Comparison of ENCODE assay signal across 9 cellular contexts in genomic region chr16:89319628-89319882, GRCh38.
A peak's percentile ranks its signal among the peaks of the same experiment; 100 is the strongest.
DNase-seq lines count a peak whose midpoint lies in the region; ATAC-seq and TF ChIP-seq lines count a peak whose summit lies in the region.
"Had no signal": no experiment of that assay in that cellular context is flagged by ENCODE, and none has a peak within 500 bp of the region (broad histone marks: within the 10 kb centered on the region; RNA-seq: fewer than 3 reads in every experiment).

No MANE protein-coding gene starts in this region.

- H3K36me3 Mint-ChIP-seq in activated CD4-positive, alpha-beta T cell treated with anti-CD3 and anti-CD28 coated beads for 36 hours (ENCODE audit: low read depth), result peaks cover 49% of the 10 kb centered on the region
- peaks cover 54% of the 10 kb centered on the region for H3K36me3 Mint-ChIP-seq in activated CD4-positive, alpha-beta memory T cell treated with anti-CD3 and anti-CD28 coated beads, Interleukin-2, amount 10 ng/mL, durations not matched to agents 7 days and 5 days (ENCODE audit: low read depth)
- H3K36me3 Mint-ChIP-seq in glutamatergic neuron (ENCODE audit: unreplicated experiment), result peaks cover 12% of the 10 kb centered on the region
- peaks cover 20% of the 10 kb centered on the region for H3K36me3 Mint-ChIP-seq in stimulated activated memory B cell treated with anti-CD40 and anti-IgM and Interleukin-4, amounts not matched to agents 10 μg/mL and 1 μg/mL and 100 μg/mL, for 72 hours

- DNase-seq in activated CD4-positive, alpha-beta T cell treated with anti-CD3 and anti-CD28 coated beads for 36 hours, result no peak
- no peak for DNase-seq in activated CD4-positive, alpha-beta T cell treated with anti-CD3 and anti-CD28 coated beads for 1 hour
- DNase-seq in activated CD4-positive, alpha-beta memory T cell treated with anti-CD3 and anti-CD28 coated beads, Interleukin-2, amount 10 ng/mL, durations not matched to agents 7 days and 5 days, result no peak
- DNase-seq in glutamatergic neuron (no peak), NCI-H1105 treated with DMSO at 0.1 percent for 48 hours (lab: John Stamatoyannopoulos, UW) (no peak), DMS79 (lab: John Stamatoyannopoulos, UW) (no peak)
- DNase-seq: NCI-H524 had no signal

- intact Hi-C loops in activated CD4-positive, alpha-beta T cell treated with anti-CD3 and anti-CD28 coated beads for 36 hours (cut with DNase I, micrococcal nuclease), result loop anchor here in 1 of 2 experiments (5.0 kb wide), 1 partner anchor 188 kb away; the partner anchor contains the start of gene SPG7

- ATAC-seq in activated CD4-positive, alpha-beta T cell treated with anti-CD3 and anti-CD28 coated beads for 36 hours, result no peak
- no peak for ATAC-seq in stimulated activated memory B cell treated with anti-CD40 and anti-IgM and Interleukin-4, amounts not matched to agents 10 μg/mL and 1 μg/mL and 100 μg/mL, for 72 hours
- no peak for ATAC-seq in GM21619 (IDR thresholded peaks at IDR 0.05; ENCODE audit: unreplicated experiment)

- CTCF ChIA-PET in activated CD4-positive, alpha-beta T cell treated with anti-CD3 and anti-CD28 coated beads for 36 hours (lab: Charles Lee), result no interaction called here
- CTCF ChIA-PET in activated CD4-positive, alpha-beta memory T cell treated with anti-CD3 and anti-CD28 coated beads, Interleukin-2, amount 10 ng/mL, durations not matched to agents 7 days and 5 days (lab: Charles Lee), result no interaction called here

- H3K27ac Mint-ChIP-seq in activated CD4-positive, alpha-beta T cell treated with anti-CD3 and anti-CD28 coated beads for 36 hours, result peak overlapping the region; percentile 75
- peak overlapping the region; percentile 74 for H3K27ac Mint-ChIP-seq in activated CD4-positive, alpha-beta memory T cell treated with anti-CD3 and anti-CD28 coated beads, Interleukin-2, amount 10 ng/mL, durations not matched to agents 7 days and 5 days
- peak overlapping the region; percentile 78 for H3K27ac Mint-ChIP-seq in glutamatergic neuron (ENCODE audit: unreplicated experiment)
- H3K27ac Mint-ChIP-seq in stimulated activated memory B cell treated with anti-CD40 and anti-IgM and Interleukin-4, amounts not matched to agents 10 μg/mL and 1 μg/mL and 100 μg/mL, for 72 hours, result peak overlapping the region; percentile 79

- H3K4me1 Mint-ChIP-seq in activated CD4-positive, alpha-beta T cell treated with anti-CD3 and anti-CD28 coated beads for 36 hours, result peaks cover 95% of the 10 kb centered on the region
- H3K4me1 Mint-ChIP-seq in activated CD4-positive, alpha-beta memory T cell treated with anti-CD3 and anti-CD28 coated beads, Interleukin-2, amount 10 ng/mL, durations not matched to agents 7 days and 5 days, result peaks cover 96% of the 10 kb centered on the region
- H3K4me1 Mint-ChIP-seq in glutamatergic neuron (ENCODE audit: low read depth, unreplicated experiment), result peaks cover 82% of the 10 kb centered on the region
- peaks cover 95% of the 10 kb centered on the region for H3K4me1 Mint-ChIP-seq in stimulated activated memory B cell treated with anti-CD40 and anti-IgM and Interleukin-4, amounts not matched to agents 10 μg/mL and 1 μg/mL and 100 μg/mL, for 72 hours

- POLR2A ChIA-PET in activated CD4-positive, alpha-beta T cell treated with anti-CD3 and anti-CD28 coated beads for 36 hours (lab: Charles Lee), result no interaction called here
- POLR2A ChIA-PET in activated CD4-positive, alpha-beta memory T cell treated with anti-CD3 and anti-CD28 coated beads, Interleukin-2, amount 10 ng/mL, durations not matched to agents 7 days and 5 days (lab: Charles Lee), result interaction anchor here (2.2 kb wide), 1 partner anchor 188 kb away, joined by 8 read pairs; the partner anchor contains the start of gene SPG7

- no peaks in the 10 kb centered on the region for H3K9me3 Mint-ChIP-seq in activated CD4-positive, alpha-beta T cell treated with anti-CD3 and anti-CD28 coated beads for 36 hours (ENCODE audit: low read depth)
- no peaks in the 10 kb centered on the region for H3K9me3 Mint-ChIP-seq in activated CD4-positive, alpha-beta memory T cell treated with anti-CD3 and anti-CD28 coated beads, Interleukin-2, amount 10 ng/mL, durations not matched to agents 7 days and 5 days
- H3K9me3 Mint-ChIP-seq in glutamatergic neuron (ENCODE audit: unreplicated experiment), result peaks cover 77% of the 10 kb centered on the region
- no peaks in the 10 kb centered on the region for H3K9me3 Mint-ChIP-seq in stimulated activated memory B cell treated with anti-CD40 and anti-IgM and Interleukin-4, amounts not matched to agents 10 μg/mL and 1 μg/mL and 100 μg/mL, for 72 hours

- TF ChIP-seq CTCF in glutamatergic neuron (IDR thresholded peaks at IDR 0.05; ENCODE audit: partially characterized antibody, unreplicated experiment), result no peak

- no peaks in the 10 kb centered on the region for H3K27me3 Mint-ChIP-seq in activated CD4-positive, alpha-beta T cell treated with anti-CD3 and anti-CD28 coated beads for 36 hours
- H3K27me3 Mint-ChIP-seq in activated CD4-positive, alpha-beta memory T cell treated with anti-CD3 and anti-CD28 coated beads, Interleukin-2, amount 10 ng/mL, durations not matched to agents 7 days and 5 days, result no peaks in the 10 kb centered on the region
- peaks cover 48% of the 10 kb centered on the region for H3K27me3 Mint-ChIP-seq in glutamatergic neuron (ENCODE audit: unreplicated experiment)
- no peaks in the 10 kb centered on the region for H3K27me3 Mint-ChIP-seq in stimulated activated memory B cell treated with anti-CD40 and anti-IgM and Interleukin-4, amounts not matched to agents 10 μg/mL and 1 μg/mL and 100 μg/mL, for 72 hours

- no peak overlapping the region for H3K4me3 Mint-ChIP-seq in activated CD4-positive, alpha-beta T cell treated with anti-CD3 and anti-CD28 coated beads for 36 hours
- no peak overlapping the region for H3K4me3 Mint-ChIP-seq in activated CD4-positive, alpha-beta memory T cell treated with anti-CD3 and anti-CD28 coated beads, Interleukin-2, amount 10 ng/mL, durations not matched to agents 7 days and 5 days
- H3K4me3 Mint-ChIP-seq in glutamatergic neuron (ENCODE audit: unreplicated experiment), result peak overlapping the region; percentile 63
- H3K4me3 Mint-ChIP-seq in stimulated activated memory B cell treated with anti-CD40 and anti-IgM and Interleukin-4, amounts not matched to agents 10 μg/mL and 1 μg/mL and 100 μg/mL, for 72 hours, result peak overlapping the region; percentile 68

Comparison
In these comparisons a context has a peak if more than half of its experiments do, and no peak if none do; other contexts are left out.
1. H3K4me3 Mint-ChIP-seq: peak in glutamatergic neuron (single experiment) and stimulated activated memory B cell treated with anti-CD40 and anti-IgM and Interleukin-4, amounts not matched to agents 10 μg/mL and 1 μg/mL and 100 μg/mL, for 72 hours (single experiment); none in activated CD4-positive, alpha-beta T cell treated with anti-CD3 and anti-CD28 coated beads for 36 hours (single experiment) and activated CD4-positive, alpha-beta memory T cell treated with anti-CD3 and anti-CD28 coated beads, Interleukin-2, amount 10 ng/mL, durations not matched to agents 7 days and 5 days (single experiment).
2. Peak in every context shown above with its lines, with median percentiles within 50 percentile points of each other: H3K27ac Mint-ChIP-seq.